9 cellular contexts compared by ENCODE assay signal in the genomic region with DNA sequence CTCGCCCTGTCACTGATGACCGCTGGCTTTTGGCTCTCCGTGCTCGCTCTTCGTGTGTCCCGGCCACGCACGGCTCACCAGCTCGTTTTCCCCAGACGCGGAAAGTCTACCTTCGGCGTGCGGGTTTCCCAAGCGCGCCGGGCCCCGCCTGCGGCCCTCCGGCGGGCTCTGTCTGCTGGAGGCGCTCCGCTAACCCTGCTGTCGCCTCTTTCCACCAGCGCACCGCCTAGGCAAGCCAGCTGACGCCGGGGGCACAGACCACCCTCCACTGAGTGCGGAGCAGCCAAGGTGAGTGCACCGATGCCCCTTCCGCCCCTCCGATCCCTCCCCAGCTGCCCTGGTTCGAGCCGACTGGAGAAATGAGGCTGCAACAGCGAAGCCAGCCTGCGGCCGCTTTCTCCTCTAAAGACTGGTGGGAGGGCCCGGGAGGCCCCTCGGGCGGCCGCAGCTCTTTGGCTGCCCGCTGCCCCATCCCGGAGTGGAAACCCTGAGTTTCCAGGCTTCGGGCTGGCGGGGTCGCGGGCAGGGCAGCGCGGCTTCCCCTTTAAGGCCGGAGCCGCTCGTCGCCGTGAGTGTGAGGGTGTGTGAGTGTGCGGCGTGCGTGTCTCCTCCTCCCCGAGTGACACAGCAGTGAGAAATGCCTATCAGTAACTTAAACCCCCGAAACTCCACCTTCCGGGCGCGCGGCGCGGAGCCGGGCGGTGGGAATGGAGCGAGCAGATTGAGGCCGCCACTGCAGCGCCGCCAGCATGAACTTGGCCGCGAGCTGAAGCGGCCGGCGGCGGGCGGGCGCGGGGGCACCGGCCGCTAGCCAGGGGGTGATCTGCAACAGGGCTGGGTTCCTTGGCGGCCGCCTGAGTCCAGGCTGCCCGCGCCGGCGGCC. TPM values are rescaled to one million over a fixed set of nuclear protein-coding genes. Genes with fewer than 3 reads are reported as not detected.
DNase-seq lines count a peak whose midpoint lies in the region; ATAC-seq and TF ChIP-seq lines count a peak whose summit lies in the region.
"Had no signal": no experiment of that assay in that cellular context is flagged by ENCODE, and none has a peak within 500 bp of the region (broad histone marks: within the 10 kb centered on the region; RNA-seq: fewer than 3 reads in every experiment).

MAMLD1 (plus strand) TSS at position 719 of the 883 bp plus-strand sequence. CDS start 82,200 bp downstream, outside the sequence.

- peaks cover 18% of the 10 kb centered on the region for H3K27me3 Mint-ChIP-seq in activated naive CD4-positive, alpha-beta T cell treated with anti-CD3 and anti-CD28 coated beads, Interleukin-2, amount 50 U/mL, for 24 hours
- H3K27me3 Mint-ChIP-seq in neural crest cell (ENCODE audit: low read depth), result peaks cover 52% of the 10 kb centered on the region

- H3K4me3 Mint-ChIP-seq in activated naive CD4-positive, alpha-beta T cell treated with anti-CD3 and anti-CD28 coated beads, Interleukin-2, amount 50 U/mL, for 24 hours, result peak within 1 kb of the TSS; percentile 85
- peak within 1 kb of the TSS; percentile 85 for H3K4me3 Mint-ChIP-seq in neural crest cell

- TF ChIP-seq CTCF in Panc1 (IDR thresholded peaks at IDR 0.05), result no peak; the same call in 1 of the 2 replicates
- TF ChIP-seq CTCF in gastroesophageal sphincter (IDR thresholded peaks at IDR 0.05), result peak in 2 of 4 experiments; percentile 6 to 32
- no peak for TF ChIP-seq CTCF in neural crest cell (conservative IDR thresholded peaks at IDR 0.05)
- peak in 2 of 5 experiments; percentile 21 to 31 for TF ChIP-seq CTCF in tibial nerve (IDR thresholded peaks at IDR 0.05)

- H3K27ac ChIP-seq in Panc1 (ENCODE audit: low read length) (no peak within 1 kb of the TSS), gastroesophageal sphincter (peak within 1 kb of the TSS; percentile 55 to 91 (median 86)), tibial nerve (peak within 1 kb of the TSS; percentile 70 to 92 (median 86))
- H3K27ac ChIP-seq: 22Rv1 had no signal

- peak within 1 kb of the TSS; percentile 51 to 84 for H3K4me3 ChIP-seq in Panc1 (ENCODE audit: low read depth in 2 of 2, low read length in 2 of 2)
- H3K4me3 ChIP-seq in gastroesophageal sphincter, result peak within 1 kb of the TSS; percentile 48 to 66
- H3K4me3 ChIP-seq in tibial nerve, result peak within 1 kb of the TSS; percentile 44 to 72 (median 62)

- peaks cover 25% of the 10 kb centered on the region for H3K4me1 Mint-ChIP-seq in activated naive CD4-positive, alpha-beta T cell treated with anti-CD3 and anti-CD28 coated beads, Interleukin-2, amount 50 U/mL, for 24 hours
- H3K4me1 Mint-ChIP-seq in neural crest cell, result peaks cover 20% of the 10 kb centered on the region

- WGBS in gastroesophageal sphincter (ENCODE audit: low coverage in 1 of 2), 2 donors, result 43% methylated on average over 4 of the region's 88 CpGs; no CpG with 5 or more reads in 1 of the 2 donors
- 38% methylated on average over 85 of the region's 88 CpGs; no CpG with 5 or more reads in 1 of the 2 donors for WGBS in tibial nerve, 2 donors

- intact Hi-C loops in Panc1 (cut with micrococcal nuclease; ENCODE audit: unreplicated experiment), result loop anchor here (5.0 to 10.0 kb wide), 2 partner anchors 322 to 401 kb away; no protein-coding TSS in a partner anchor

- ATAC-seq in Panc1 (peak; percentile 64), gastroesophageal sphincter (peak; percentile 65)

- no peaks in the 10 kb centered on the region for H3K9me3 Mint-ChIP-seq in activated naive CD4-positive, alpha-beta T cell treated with anti-CD3 and anti-CD28 coated beads, Interleukin-2, amount 50 U/mL, for 24 hours
- peaks cover 2% of the 10 kb centered on the region for H3K9me3 Mint-ChIP-seq in neural crest cell

- CTCF ChIA-PET in Panc1 (lab: Charles Lee), result interaction anchor here (0.6 to 1.3 kb wide), 3 partner anchors 366 to 425 kb away, joined by 3 to 7 read pairs (median 3); partner anchors contain the start of gene EOLA2

- TF ChIP-seq EP300 in gastroesophageal sphincter (IDR thresholded peaks at IDR 0.05), result no peak
- peak in 1 of 2 donors; percentile 71 for TF ChIP-seq EP300 in tibial nerve (IDR thresholded peaks at IDR 0.05)

- H3K36me3 Mint-ChIP-seq in activated naive CD4-positive, alpha-beta T cell treated with anti-CD3 and anti-CD28 coated beads, Interleukin-2, amount 50 U/mL, for 24 hours, result no peaks in the 10 kb centered on the region
- H3K36me3 Mint-ChIP-seq in neural crest cell (ENCODE audit: low read depth), result no peaks in the 10 kb centered on the region

- peak within 1 kb of the TSS; percentile 10 for H3K27ac Mint-ChIP-seq in activated naive CD4-positive, alpha-beta T cell treated with anti-CD3 and anti-CD28 coated beads, Interleukin-2, amount 50 U/mL, for 24 hours
- H3K27ac Mint-ChIP-seq in neural crest cell (ENCODE audit: unreplicated experiment), result no peak within 1 kb of the TSS

- DNase-seq in DMS 273 (lab: John Stamatoyannopoulos, UW; ENCODE audit: unreplicated experiment), result peak; percentile 82
- no peak for DNase-seq in DMS 273 treated with DMSO at 0.1 percent for 48 hours (lab: John Stamatoyannopoulos, UW)
- DNase-seq in Panc1 (ENCODE audit: low read depth, low spot score), result no peak
- DNase-seq in neural crest cell (ENCODE audit: low read depth, low spot score), result peak; percentile 33
- peak; percentile 56 to 71 for DNase-seq in tibial nerve (ENCODE audit: low spot score in 2 of 2)
- no peak for DNase-seq in HuH-7.5 (ENCODE audit: low spot score)

- TF ChIP-seq POLR2A in gastroesophageal sphincter (IDR thresholded peaks at IDR 0.05), result peak; percentile 28 to 38
- peak; percentile 38 to 62 for TF ChIP-seq POLR2A in tibial nerve (IDR thresholded peaks at IDR 0.05)

- BruUV-seq in Panc1 (replicated peaks; lab: Mats Ljungman, UMichigan), result no TSS peak

- POLR2A ChIA-PET in Panc1 (lab: Charles Lee), result no interaction called here

- H3K27me3 ChIP-seq in Panc1 (ENCODE audit: control insufficient read depth, insufficient read depth, low read length), result peaks cover 4% of the 10 kb centered on the region
- no peaks in the 10 kb centered on the region for H3K27me3 ChIP-seq in gastroesophageal sphincter
- H3K27me3 ChIP-seq in tibial nerve, result no peaks in the 10 kb centered on the region

- in situ Hi-C loops in Panc1 (cut with HindIII; ENCODE audit: low pct_unique_long_range_greater_than_20kb, low sequenced_read_pairs), result no loop called here

- H3K36me3 ChIP-seq in Panc1 (ENCODE audit: control insufficient read depth, insufficient read depth, low read length), result no peaks in the 10 kb centered on the region
- H3K36me3 ChIP-seq in gastroesophageal sphincter, result no peaks in the 10 kb centered on the region
- H3K36me3 ChIP-seq in tibial nerve, result no peaks in the 10 kb centered on the region

- H3K9me3 ChIP-seq in Panc1 (ENCODE audit: control insufficient read depth, insufficient read depth, low read depth, low read length) (no peaks in the 10 kb centered on the region), gastroesophageal sphincter (no peaks in the 10 kb centered on the region), tibial nerve (no peaks in the 10 kb centered on the region)

- H3K4me1 ChIP-seq in Panc1 (ENCODE audit: control insufficient read depth, insufficient read depth, low read length), result peaks cover 8% of the 10 kb centered on the region; the same call in 1 of the 2 replicates
- peaks cover 0 to 21% (median 9%) of the 10 kb centered on the region in 3 donors for H3K4me1 ChIP-seq in gastroesophageal sphincter
- H3K4me1 ChIP-seq in tibial nerve, result peaks cover 0 to 17% (median 3%) of the 10 kb centered on the region in 4 donors

RNA-seq across cellular contexts. Expression of gene MAMLD1, which starts in this region (rescaled TPM):
- 2.1 TPM for total RNA-seq in Panc1 (2021; ENCODE audit: unreplicated experiment)
- 1.8 TPM for polyA plus RNA-seq in Panc1 (2012; ENCODE audit: insufficient read length)
- total RNA-seq in gastroesophageal sphincter, result 1 to 10 TPM; 2.2 to 7.3 (median 3.9) TPM
- total RNA-seq in neural crest cell, result 4.5 TPM in 2 replicates
- 10 to 100 TPM in 1 of 4 donors, 1 to 10 TPM in 3; 8.2 to 16.2 (median 9.2) TPM for total RNA-seq in tibial nerve

Comparison
In these comparisons a context has a peak if more than half of its experiments do, and no peak if none do; other contexts are left out.
1. DNase-seq: peak in DMS 273 (single experiment), neural crest cell (single experiment) and tibial nerve (2 of 2); none in DMS 273 treated with DMSO at 0.1 percent for 48 hours (single experiment), Panc1 (single experiment) and HuH-7.5 (single experiment).
2. Peak in every context shown above with its lines, with median percentiles within 50 percentile points of each other: H3K4me3 ChIP-seq.